ENCODE assay signal across 8 cellular contexts in genomic region chr5:159106569-159107282, GRCh38. TPM values are rescaled to one million over a fixed set of nuclear protein-coding genes. Genes with fewer than 3 reads are reported as not detected.
DNase-seq lines count a peak whose midpoint lies in the region; ATAC-seq and TF ChIP-seq lines count a peak whose summit lies in the region.

No MANE protein-coding gene starts in this region.

- no peaks in the 10 kb centered on the region for H3K36me3 Mint-ChIP-seq in activated naive CD8-positive, alpha-beta T cell

- no peak for TF ChIP-seq POLR2A in heart left ventricle (IDR thresholded peaks at IDR 0.05)

- WGBS in heart left ventricle, 4 donors, result 5 to 7% (median 6%) methylated on average over 39 of the region's 39 CpGs
- WGBS in psoas muscle, 3 donors, result 3 to 5% (median 4%) methylated on average over 36 to 39 of the region's 39 CpGs

- no peak overlapping the region for H3K9ac ChIP-seq in HUES48 (ENCODE audit: low read depth, low read length)

- peak overlapping the region; percentile 57 for H3K4me3 ChIP-seq in HUES48 (ENCODE audit: low read depth, low read length)
- H3K4me3 ChIP-seq in heart left ventricle, result peak overlapping the region; percentile 11 to 56 (median 44)
- peak overlapping the region; percentile 47 for H3K4me3 ChIP-seq in psoas muscle

- H3K27ac Mint-ChIP-seq in activated naive CD8-positive, alpha-beta T cell, result peak overlapping the region; percentile 36

- H3K4me1 ChIP-seq in HUES48 (ENCODE audit: control insufficient read depth, insufficient read depth, low read length) (peaks cover 30% of the 10 kb centered on the region), heart left ventricle (peaks cover 0 to 42% (median 13%) of the 10 kb centered on the region in 12 donors), psoas muscle (no peaks in the 10 kb centered on the region)

- DNase-seq in DMS 273 (lab: John Stamatoyannopoulos, UW; ENCODE audit: unreplicated experiment), result peak; percentile 93
- DNase-seq in SK-MEL-5 (ENCODE audit: low read depth, low spot score), result peak; percentile 70
- DNase-seq in heart left ventricle, result peak; percentile 73 to 85 (median 81)
- DNase-seq in psoas muscle, result peak; percentile 84 to 87
- DNase-seq in DMS153 treated with DMSO at 0.1 percent for 48 hours (lab: John Stamatoyannopoulos, UW; ENCODE audit: unreplicated experiment), result no peak

- intact Hi-C loops in heart left ventricle (cut with DNase I), result loop anchor here (1.0 to 10.0 kb wide), 17 partner anchors 382 to 1292 kb away; no protein-coding TSS in a partner anchor
- intact Hi-C loops in psoas muscle (cut with DNase I), result loop anchor here (2.0 to 10.0 kb wide), 5 partner anchors 302 to 1032 kb away; no protein-coding TSS in a partner anchor

- peak overlapping the region; percentile 90 for H3K4me3 Mint-ChIP-seq in activated naive CD8-positive, alpha-beta T cell

- H3K36me3 ChIP-seq in HUES48 (ENCODE audit: control insufficient read depth, insufficient read depth, low read length), result no peaks in the 10 kb centered on the region
- H3K36me3 ChIP-seq in heart left ventricle, result no peaks in the 10 kb centered on the region
- no peaks in the 10 kb centered on the region for H3K36me3 ChIP-seq in psoas muscle (ENCODE audit: insufficient read depth in 1 of 2, low read depth in 1 of 2)

- peaks cover 19% of the 10 kb centered on the region for H3K4me1 Mint-ChIP-seq in activated naive CD8-positive, alpha-beta T cell (ENCODE audit: low read depth)

- peak; percentile 45 for ATAC-seq in GM21367 (IDR thresholded peaks at IDR 0.05; ENCODE audit: unreplicated experiment)
- ATAC-seq in heart left ventricle, result peak; percentile 79 to 92 (median 92)
- ATAC-seq in psoas muscle, result peak; percentile 69 to 90 (median 85)

- TF ChIP-seq CTCF in heart left ventricle (IDR thresholded peaks at IDR 0.05) (peak; percentile 83 to 98 (median 95)), psoas muscle (IDR thresholded peaks at IDR 0.05) (peak; percentile 90)

- H3K27me3 ChIP-seq in HUES48 (ENCODE audit: control insufficient read depth, insufficient read depth, low read length) (peaks cover 75% of the 10 kb centered on the region), heart left ventricle (peaks cover 0 to 65% (median 19%) of the 10 kb centered on the region in 9 donors), psoas muscle (ENCODE audit: insufficient read depth in 3 of 3, low read length in 2 of 3) (peaks cover 8 to 82% (median 9%) of the 10 kb centered on the region in 3 donors)

- peaks cover 42% of the 10 kb centered on the region for H3K27me3 Mint-ChIP-seq in activated naive CD8-positive, alpha-beta T cell

- no peak overlapping the region for H3K27ac ChIP-seq in HUES48 (ENCODE audit: low read depth, low read length)
- peak overlapping the region in 3 of 12 donors; percentile 8 to 51 (median 36) for H3K27ac ChIP-seq in heart left ventricle
- no peak overlapping the region for H3K27ac ChIP-seq in psoas muscle

- no peaks in the 10 kb centered on the region for H3K9me3 ChIP-seq in HUES48 (ENCODE audit: control insufficient read depth, insufficient read depth, low read length)
- H3K9me3 ChIP-seq in heart left ventricle, result no peaks in the 10 kb centered on the region
- H3K9me3 ChIP-seq in psoas muscle, result no peaks in the 10 kb centered on the region

- in situ Hi-C loops in SK-MEL-5 (cut with HindIII; ENCODE audit: low pct_unique_long_range_greater_than_20kb, low sequenced_read_pairs), result no loop called here

- no peaks in the 10 kb centered on the region for H3K9me3 Mint-ChIP-seq in activated naive CD8-positive, alpha-beta T cell (ENCODE audit: low read depth)

RNA-seq across cellular contexts. Expression of gene EBF1, which starts 7.0 kb away (rescaled TPM):
- 1.1 and 1.4 TPM in 2 replicates for total RNA-seq in SK-MEL-5 (2014; rRNA removed; shearing (Covaris generic))
- 0.76 and 1.2 TPM in 2 replicates for polyA plus RNA-seq in SK-MEL-5 (2015; cell fraction: cytosol; rRNA removed)
- 3.1 and 13.7 TPM in 2 replicates for polyA plus RNA-seq in SK-MEL-5 (2015; cell fraction: nucleus; rRNA removed)
- total RNA-seq in heart left ventricle (10 to 100 TPM in 7 of 9 donors, 1 to 10 TPM in 2; 6.5 to 24.9 (median 11.8) TPM), psoas muscle (10 to 100 TPM in 1 of 4 donors, 1 to 10 TPM in 3; 4.5 to 13.2 (median 6.0) TPM)
- polyA plus RNA-seq in heart left ventricle (1 to 10 TPM; 4.0 to 4.8 TPM), psoas muscle (1 to 10 TPM; 1.8 to 2.5 (median 2.4) TPM)
